Comparison of ENCODE assay signal across 20 cellular contexts in genomic region chr2:52703004-52703403, GRCh38.
DNase-seq lines count a peak whose midpoint lies in the region; ATAC-seq and TF ChIP-seq lines count a peak whose summit lies in the region.
"Had no signal": no experiment of that assay in that cellular context is flagged by ENCODE, and none has a peak within 500 bp of the region (broad histone marks: within the 10 kb centered on the region; RNA-seq: fewer than 3 reads in every experiment).

No MANE protein-coding gene starts in this region.

- peak; percentile 5 for DNase-seq in ELF-1 (ENCODE audit: low read depth, low spot score)
- peak; percentile 17 for DNase-seq in globus pallidus (ENCODE audit: low spot score)
- peak; percentile 53 for DNase-seq in medulla oblongata (ENCODE audit: extremely low spot score)
- DNase-seq in pons (ENCODE audit: low spot score): peak; percentile 4
- no peak for DNase-seq in HFFc6
- DNase-seq in HK-2 (ENCODE audit: unreplicated experiment): no peak
- no peak for DNase-seq in GM19238 (ENCODE audit: insufficient read length, low spot score)
- DNase-seq: 8988T, ACHN, AML-193, Calu3, COR-L47, DMS53, DMS79 treated with DMSO at 0.1 percent for 48 hours, GM23248, H9 had no signal

- no peak overlapping the region for H3K27ac Mint-ChIP-seq in HFFc6
- H3K27ac Mint-ChIP-seq: CD4-positive, alpha-beta memory T cell had no signal

- H3K9me3 Mint-ChIP-seq in HFFc6: peaks cover 7% of the 10 kb centered on the region

- H3K4me1 Mint-ChIP-seq in HFFc6 (ENCODE audit: low read depth): no peaks in the 10 kb centered on the region
- H3K4me1 Mint-ChIP-seq: CD4-positive, alpha-beta memory T cell had no signal

- H3K4me3 Mint-ChIP-seq in HFFc6: no peak overlapping the region
- H3K4me3 Mint-ChIP-seq: CD4-positive, alpha-beta memory T cell; H9 had no signal

- ATAC-seq in GM21723 (IDR thresholded peaks at IDR 0.05; ENCODE audit: unreplicated experiment): no peak
- ATAC-seq: A549, HCT116 had no signal

- no peaks in the 10 kb centered on the region; the same call in none of the 2 replicates for H3K27me3 Mint-ChIP-seq in HFFc6 (ENCODE audit: insufficient read depth)
- H3K27me3 Mint-ChIP-seq: CD4-positive, alpha-beta memory T cell had no signal

- no peaks in the 10 kb centered on the region for H3K36me3 Mint-ChIP-seq in HFFc6 (ENCODE audit: low read depth)
- H3K36me3 Mint-ChIP-seq: CD4-positive, alpha-beta memory T cell had no signal

- TF ChIP-seq CTCF in HFFc6 (IDR thresholded peaks at IDR 0.05): no peak

Comparison
In these comparisons a context has a peak if more than half of its experiments do, and no peak if none do; other contexts are left out.
1. DNase-seq: peak in ELF-1 (single experiment), globus pallidus (single experiment), medulla oblongata (single experiment) and pons (single experiment); none in HFFc6 (single experiment), HK-2 (single experiment) and GM19238 (single experiment).